In genomic region chr11:61698173-61698965, GRCh38 we compare ENCODE assay signal across 9 cellular contexts. TPM values are rescaled to one million over a fixed set of nuclear protein-coding genes. Genes with fewer than 3 reads are reported as not detected.
DNase-seq lines count a peak whose midpoint lies in the region; ATAC-seq and TF ChIP-seq lines count a peak whose summit lies in the region.
"Had no signal": no experiment of that assay in that cellular context is flagged by ENCODE, and none has a peak within 500 bp of the region (broad histone marks: within the 10 kb centered on the region; RNA-seq: fewer than 3 reads in every experiment).

No MANE protein-coding gene starts in this region.

- intact Hi-C loops in dorsolateral prefrontal cortex (cut with DNase I): loop anchor here in 1 of 2 donors (5.0 kb wide), 1 partner anchor 34 kb away; no protein-coding TSS in a partner anchor

- DNase-seq in NCI-H524 (lab: John Stamatoyannopoulos, UW): peak; percentile 11 to 32
- DNase-seq in NCI-H524 treated with DMSO at 0.1 percent for 48 hours (lab: John Stamatoyannopoulos, UW): no peak
- DNase-seq in NOMO-1 (lab: John Stamatoyannopoulos, UW; ENCODE audit: unreplicated experiment in 2 of 2): peak; percentile 60 to 75
- DNase-seq in dorsolateral prefrontal cortex: peak in 5 of 10 donors; percentile 66 to 76 (median 70)
- no peak for DNase-seq in stimulated activated effector memory CD8-positive, alpha-beta T cell treated with anti-CD3 and anti-CD28 coated beads, Interleukin-12 subunit alpha, Interleukin-12 subunit beta, amount 100 ng/mL, for 72 hours (ENCODE audit: low spot score in 2 of 2)
- no peak for DNase-seq in activated CD8-positive, alpha-beta memory T cell treated with anti-CD3 and anti-CD28 coated beads, Interleukin-2, amount 50 U/mL, for 48 hours
- no peak for DNase-seq in activated CD4-positive, alpha-beta T cell treated with anti-CD3 and anti-CD28 coated beads, Interleukin-2, amount 50 U/mL, for 1 hour
- DNase-seq: GM23248 had no signal

- H3K27ac ChIP-seq in dorsolateral prefrontal cortex: peak overlapping the region in 57 of 59 donors; percentile 3 to 90 (median 75)
- H3K27ac ChIP-seq: GM23248 had no signal

- peak overlapping the region in 1 of 59 donors; percentile 20 for H3K4me3 ChIP-seq in dorsolateral prefrontal cortex
- H3K4me3 ChIP-seq: GM23248 had no signal

- no peak overlapping the region for H3K4me3 Mint-ChIP-seq in stimulated activated effector memory CD8-positive, alpha-beta T cell treated with anti-CD3 and anti-CD28 coated beads, Interleukin-12 subunit alpha, Interleukin-12 subunit beta, amount 100 ng/mL, for 72 hours

- peaks cover 51% of the 10 kb centered on the region for H3K4me1 Mint-ChIP-seq in stimulated activated effector memory CD8-positive, alpha-beta T cell treated with anti-CD3 and anti-CD28 coated beads, Interleukin-12 subunit alpha, Interleukin-12 subunit beta, amount 100 ng/mL, for 72 hours

- no peak for ATAC-seq in stimulated activated effector memory CD8-positive, alpha-beta T cell treated with anti-CD3 and anti-CD28 coated beads, Interleukin-12 subunit alpha, Interleukin-12 subunit beta, amount 100 ng/mL, for 72 hours
- ATAC-seq in GM21737 (IDR thresholded peaks at IDR 0.05; ENCODE audit: unreplicated experiment): no peak

- peak overlapping the region; percentile 81 for H3K27ac Mint-ChIP-seq in stimulated activated effector memory CD8-positive, alpha-beta T cell treated with anti-CD3 and anti-CD28 coated beads, Interleukin-12 subunit alpha, Interleukin-12 subunit beta, amount 100 ng/mL, for 72 hours

- no peaks in the 10 kb centered on the region for H3K36me3 Mint-ChIP-seq in stimulated activated effector memory CD8-positive, alpha-beta T cell treated with anti-CD3 and anti-CD28 coated beads, Interleukin-12 subunit alpha, Interleukin-12 subunit beta, amount 100 ng/mL, for 72 hours

- H3K9me3 Mint-ChIP-seq in stimulated activated effector memory CD8-positive, alpha-beta T cell treated with anti-CD3 and anti-CD28 coated beads, Interleukin-12 subunit alpha, Interleukin-12 subunit beta, amount 100 ng/mL, for 72 hours: no peaks in the 10 kb centered on the region

- TF ChIP-seq CTCF in dorsolateral prefrontal cortex (IDR thresholded peaks at IDR 0.05 in 54 of 56, conservative IDR thresholded peaks at IDR 0.05 in 2 of 56; ENCODE audit: low read depth in 1 of 56, partially characterized antibody in 56 of 56): peak in 2 of 56 donors; percentile 11

- H3K27me3 ChIP-seq in dorsolateral prefrontal cortex: no peaks in the 10 kb centered on the region

RNA-seq across cellular contexts. Expression of gene DAGLA, which starts 18.2 kb away (rescaled TPM):
- total RNA-seq in dorsolateral prefrontal cortex: 10 to 100 TPM; 12.9 to 58.9 (median 36.2) TPM

RNA-seq across cellular contexts. Expression of gene MYRF, which starts 54.1 kb away (rescaled TPM):
- total RNA-seq in dorsolateral prefrontal cortex: 100 to 1,000 TPM in 87 of 120 experiments, 10 to 100 TPM in 33; 23.0 to 708 (median 141) TPM
- total RNA-seq: GM23248 had no signal

Comparison
In these comparisons a context has a peak if more than half of its experiments do, and no peak if none do; other contexts are left out.
1. DNase-seq: peak in NCI-H524 (2 of 2) and NOMO-1 (2 of 2); none in NCI-H524 treated with DMSO at 0.1 percent for 48 hours (single experiment), stimulated activated effector memory CD8-positive, alpha-beta T cell treated with anti-CD3 and anti-CD28 coated beads, Interleukin-12 subunit alpha, Interleukin-12 subunit beta, amount 100 ng/mL, for 72 hours (0 of 2), activated CD8-positive, alpha-beta memory T cell treated with anti-CD3 and anti-CD28 coated beads, Interleukin-2, amount 50 U/mL, for 48 hours (single experiment) and activated CD4-positive, alpha-beta T cell treated with anti-CD3 and anti-CD28 coated beads, Interleukin-2, amount 50 U/mL, for 1 hour (single experiment).